In genomic region chr3:17852217-17852616, GRCh38 we compare ENCODE assay signal across 16 cellular contexts.
DNase-seq lines count a peak whose midpoint lies in the region; ATAC-seq lines count a peak whose summit lies in the region.
"Had no signal": no experiment of that assay in that cellular context is flagged by ENCODE, and none has a peak within 500 bp of the region (broad histone marks: within the 10 kb centered on the region; RNA-seq: fewer than 3 reads in every experiment).

No MANE protein-coding gene starts in this region.

- intact Hi-C loops in activated CD4-positive, alpha-beta T cell treated with anti-CD3 and anti-CD28 coated beads, Interleukin-2, amount 10 ng/mL, durations not matched to agents 24 days and 14 days (cut with micrococcal nuclease): no loop called here

- ATAC-seq in HG02571 (IDR thresholded peaks at IDR 0.05; ENCODE audit: unreplicated experiment) (peak; percentile 50), HG03354 (IDR thresholded peaks at IDR 0.05; ENCODE audit: poor library complexity, severe bottlenecking, unreplicated experiment) (peak; percentile 92)
- ATAC-seq: A549; activated CD4-positive, CD25-positive, alpha-beta regulatory T cell treated with anti-CD3 and anti-CD28 coated beads, Interleukin-2, amount 50 U/mL, for 24 hours; heart right ventricle; left lung had no signal

- peaks cover 19% of the 10 kb centered on the region for H3K27me3 Mint-ChIP-seq in activated CD4-positive, alpha-beta T cell treated with anti-CD3 and anti-CD28 coated beads, Interleukin-2, amount 10 ng/mL, durations not matched to agents 24 days and 14 days

- no peak overlapping the region for H3K4me3 Mint-ChIP-seq in activated CD4-positive, alpha-beta T cell treated with anti-CD3 and anti-CD28 coated beads, Interleukin-2, amount 10 ng/mL, durations not matched to agents 24 days and 14 days
- H3K4me3 Mint-ChIP-seq: IgD-negative memory B cell had no signal

- DNase-seq in activated CD4-positive, alpha-beta T cell treated with anti-CD3 and anti-CD28 coated beads, Interleukin-2, amount 10 ng/mL, durations not matched to agents 24 days and 14 days: peak; percentile 49
- DNase-seq in activated CD4-positive, alpha-beta T cell treated with anti-CD3 and anti-CD28 coated beads, Interleukin-2, amount 50 U/mL, for 1 hour: no peak
- DNase-seq in stimulated activated naive CD4-positive, alpha-beta T cell treated with Interleukin-2 at 50 U/mL for 16 hours (lab: John Stamatoyannopoulos, UW): no peak
- DNase-seq in medulla oblongata (ENCODE audit: extremely low spot score): no peak
- DNase-seq in stimulated activated CD4-positive, alpha-beta T cell treated with anti-CD3 and anti-CD28 coated beads, Interleukin-2, amount 100 ng/mL, for 48 hours: no peak
- no peak for DNase-seq in pons (ENCODE audit: low spot score)
- DNase-seq: heart right ventricle; left lung; NCI-H1417 treated with DMSO at 0.1 percent for 48 hours; NK-92 treated with Interleukin-12 subunit alpha and Interleukin-12 subunit beta, amount 100 ng/mL, for 24 hours; tibial artery had no signal

- H3K4me1 Mint-ChIP-seq in activated CD4-positive, alpha-beta T cell treated with anti-CD3 and anti-CD28 coated beads, Interleukin-2, amount 10 ng/mL, durations not matched to agents 24 days and 14 days: no peaks in the 10 kb centered on the region

- H3K9me3 Mint-ChIP-seq in activated CD4-positive, alpha-beta T cell treated with anti-CD3 and anti-CD28 coated beads, Interleukin-2, amount 10 ng/mL, durations not matched to agents 24 days and 14 days: no peaks in the 10 kb centered on the region
- H3K9me3 Mint-ChIP-seq: IgD-negative memory B cell had no signal

- H3K27ac Mint-ChIP-seq in activated CD4-positive, alpha-beta T cell treated with anti-CD3 and anti-CD28 coated beads, Interleukin-2, amount 10 ng/mL, durations not matched to agents 24 days and 14 days: no peak overlapping the region
- H3K27ac Mint-ChIP-seq: IgD-negative memory B cell had no signal

- no peaks in the 10 kb centered on the region for H3K36me3 Mint-ChIP-seq in activated CD4-positive, alpha-beta T cell treated with anti-CD3 and anti-CD28 coated beads, Interleukin-2, amount 10 ng/mL, durations not matched to agents 24 days and 14 days (ENCODE audit: low read depth)
